In genomic region chr9:100473271-100474081, GRCh38 we compare ENCODE assay signal across 1 cellular context.
A peak's percentile ranks its signal among the peaks of the same experiment; 100 is the strongest.
TF ChIP-seq lines count a peak whose summit lies in the region.

No MANE protein-coding gene starts in this region.

TF ChIP-seq in K562, 482 proteins besides CTCF, POLR2A, EP300 and RAD21 (continued from another document and continues in another):
- TF ChIP-seq ZBTB1 (CRISPR knock-in tag; IDR thresholded peaks at IDR 0.05; ENCODE audit: borderline replicate concordance, low read depth): peak; percentile 40; the same call in 1 of the 2 replicates
- no peak for TF ChIP-seq ZFP36 (IDR thresholded peaks at IDR 0.05; ENCODE audit: low read depth, low read length, partially characterized antibody)
- TF ChIP-seq HSF4 (CRISPR knock-in tag; IDR thresholded peaks at IDR 0.05; ENCODE audit: borderline replicate concordance): no peak
- no peak for TF ChIP-seq ZNF584 (CRISPR knock-in tag; IDR thresholded peaks at IDR 0.05; ENCODE audit: low read depth)
- TF ChIP-seq PREB (CRISPR knock-in tag; IDR thresholded peaks at IDR 0.05): no peak
- no peak for TF ChIP-seq THRA (IDR thresholded peaks at IDR 0.05)
- TF ChIP-seq STAT6 (CRISPR knock-in tag; IDR thresholded peaks at IDR 0.05): no peak
- no peak for TF ChIP-seq ZHX1 (conservative IDR thresholded peaks at IDR 0.05; ENCODE audit: low read length)
- no peak for TF ChIP-seq IRF1 (CRISPR knock-in tag; IDR thresholded peaks at IDR 0.05; ENCODE audit: borderline replicate concordance)
- peak; percentile 24; the same call in 1 of the 2 replicates for TF ChIP-seq PHF8 (IDR thresholded peaks at IDR 0.05; ENCODE audit: borderline replicate concordance, low read length)
- no peak for TF ChIP-seq ZNF696 (CRISPR knock-in tag; conservative IDR thresholded peaks at IDR 0.05)
- TF ChIP-seq RB1 (IDR thresholded peaks at IDR 0.05; ENCODE audit: low read depth): peak; percentile 22; the same call in 1 of the 2 replicates
- TF ChIP-seq FOXP4 (CRISPR knock-in tag; IDR thresholded peaks at IDR 0.05; ENCODE audit: borderline replicate concordance): no peak
- no peak for TF ChIP-seq THAP12 (CRISPR knock-in tag; IDR thresholded peaks at IDR 0.05)
- TF ChIP-seq RCOR1 (IDR thresholded peaks at IDR 0.05; ENCODE audit: borderline replicate concordance in 1 of 2, low read depth in 2 of 2, low read length in 2 of 2): no peak
- TF ChIP-seq RBM15 (IDR thresholded peaks at IDR 0.05; ENCODE audit: insufficient read depth, low read length): no peak
- no peak for TF ChIP-seq CBFB (CRISPR knock-in tag; IDR thresholded peaks at IDR 0.05)
- TF ChIP-seq ARID1B (IDR thresholded peaks at IDR 0.05): no peak
- TF ChIP-seq OTX1 (CRISPR knock-in tag; IDR thresholded peaks at IDR 0.05): no peak
- TF ChIP-seq ZNF589 (CRISPR knock-in tag; IDR thresholded peaks at IDR 0.05; ENCODE audit: low read depth): no peak
- TF ChIP-seq ZNF707 (CRISPR knock-in tag; conservative IDR thresholded peaks at IDR 0.05): no peak
- TF ChIP-seq ZNF655 (CRISPR knock-in tag; IDR thresholded peaks at IDR 0.05): no peak
- TF ChIP-seq MAZ (CRISPR knock-in tag; conservative IDR thresholded peaks at IDR 0.05 in 1 of 2, IDR thresholded peaks at IDR 0.05 in 1 of 2): peak in 1 of 2 experiments; percentile 33; a peak in 1 of 4 replicates
- no peak for TF ChIP-seq ZNF561 (CRISPR knock-in tag; conservative IDR thresholded peaks at IDR 0.05)
- no peak for TF ChIP-seq SP1 (CRISPR knock-in tag; IDR thresholded peaks at IDR 0.05)
- no peak for TF ChIP-seq ZNF444 (CRISPR knock-in tag; IDR thresholded peaks at IDR 0.05)
- no peak for TF ChIP-seq E4F1 (CRISPR knock-in tag; IDR thresholded peaks at IDR 0.05; ENCODE audit: borderline replicate concordance)
- no peak for TF ChIP-seq HMG20A (CRISPR knock-in tag; conservative IDR thresholded peaks at IDR 0.05)
- TF ChIP-seq ZNF431 (CRISPR knock-in tag; IDR thresholded peaks at IDR 0.05): no peak
- peak; percentile 39; the same call in 1 of the 2 replicates for TF ChIP-seq POLR2G (IDR thresholded peaks at IDR 0.05; ENCODE audit: low read depth, low read length)
- no peak for TF ChIP-seq MYNN (IDR thresholded peaks at IDR 0.05)
- TF ChIP-seq MYNN (CRISPR knock-in tag; IDR thresholded peaks at IDR 0.05): no peak
- no peak for TF ChIP-seq ZNF24 (IDR thresholded peaks at IDR 0.05)
- no peak for TF ChIP-seq E2F5 (CRISPR knock-in tag; IDR thresholded peaks at IDR 0.05)
- TF ChIP-seq RFX7 (CRISPR knock-in tag; IDR thresholded peaks at IDR 0.05): no peak
- no peak for TF ChIP-seq KLF6 (CRISPR knock-in tag; IDR thresholded peaks at IDR 0.05; ENCODE audit: borderline replicate concordance)
- TF ChIP-seq KAT7 (CRISPR knock-in tag; IDR thresholded peaks at IDR 0.05; ENCODE audit: borderline replicate concordance): no peak
- no peak for TF ChIP-seq TSC22D4 (tag; IDR thresholded peaks at IDR 0.05)
- TF ChIP-seq TEAD1 (CRISPR knock-in tag; IDR thresholded peaks at IDR 0.05): 0 out of 4 replicates have a peak, but pooled peaks of 1 of the 2 experiments have one; percentile 17
- TF ChIP-seq MLLT1 (IDR thresholded peaks at IDR 0.05): no peak
- TF ChIP-seq SREBF1 (IDR thresholded peaks at IDR 0.05; ENCODE audit: borderline replicate concordance, low read depth, low read length): no peak
- TF ChIP-seq FOXJ2 (tag; IDR thresholded peaks at IDR 0.05): no peak
- no peak for TF ChIP-seq CGGBP1 (CRISPR knock-in tag; IDR thresholded peaks at IDR 0.05)
- TF ChIP-seq MAFG (tag; conservative IDR thresholded peaks at IDR 0.05): no peak
